Comparison of ENCODE assay signal across 13 cellular contexts in genomic region chr5:124511791-124512190, GRCh38.
DNase-seq lines count a peak whose midpoint lies in the region; ATAC-seq lines count a peak whose summit lies in the region.
"Had no signal": no experiment of that assay in that cellular context is flagged by ENCODE, and none has a peak within 500 bp of the region (broad histone marks: within the 10 kb centered on the region; RNA-seq: fewer than 3 reads in every experiment).

No MANE protein-coding gene starts in this region.

- ATAC-seq in activated T-cell treated with anti-CD3 and anti-CD28 coated beads, Interleukin-2, amount 50 U/mL, for 4 hours: no peak
- ATAC-seq in HG02840 (IDR thresholded peaks at IDR 0.05; ENCODE audit: low FRiP score, unreplicated experiment): no peak
- no peak for ATAC-seq in HG02759 (IDR thresholded peaks at IDR 0.05; ENCODE audit: unreplicated experiment)
- ATAC-seq: GM12878, HepG2 had no signal

- H3K4me3 Mint-ChIP-seq in activated T-cell treated with anti-CD3 and anti-CD28 coated beads, Interleukin-2, amount 50 U/mL, for 4 hours: no peak overlapping the region
- H3K4me3 Mint-ChIP-seq: CD4-positive, alpha-beta memory T cell had no signal

- H3K27me3 ChIP-seq in MG63 (no peaks in the 10 kb centered on the region), H7 (ENCODE audit: control insufficient read depth, insufficient read depth, low read length) (no peaks in the 10 kb centered on the region; the same call in 1 of the 2 replicates)
- H3K27me3 ChIP-seq: BE2C had no signal

- H3K36me3 Mint-ChIP-seq in activated T-cell treated with anti-CD3 and anti-CD28 coated beads, Interleukin-2, amount 50 U/mL, for 4 hours (ENCODE audit: insufficient read depth): no peaks in the 10 kb centered on the region
- H3K36me3 Mint-ChIP-seq: CD4-positive, alpha-beta memory T cell had no signal

- no peaks in the 10 kb centered on the region for H3K9me3 Mint-ChIP-seq in activated T-cell treated with anti-CD3 and anti-CD28 coated beads, Interleukin-2, amount 50 U/mL, for 4 hours

- no peaks in the 10 kb centered on the region for H3K4me1 Mint-ChIP-seq in activated T-cell treated with anti-CD3 and anti-CD28 coated beads, Interleukin-2, amount 50 U/mL, for 4 hours (ENCODE audit: low read depth)
- H3K4me1 Mint-ChIP-seq: CD4-positive, alpha-beta memory T cell had no signal

- H3K27me3 Mint-ChIP-seq in activated T-cell treated with anti-CD3 and anti-CD28 coated beads, Interleukin-2, amount 50 U/mL, for 4 hours (ENCODE audit: low read depth): no peaks in the 10 kb centered on the region
- H3K27me3 Mint-ChIP-seq: CD4-positive, alpha-beta memory T cell had no signal

- DNase-seq in MG63 (peak; percentile 84), cerebellar cortex (ENCODE audit: low spot score) (peak; percentile 50), fibroblast of peridontal ligament (ENCODE audit: extremely low read depth) (peak; percentile 27), H7 (no peak)
- no peak for DNase-seq in activated T-cell treated with anti-CD3 and anti-CD28 coated beads, Interleukin-2, amount 50 U/mL, for 4 hours
- DNase-seq: BE2C; CD4-positive, alpha-beta memory T cell; DMS79 had no signal

- H3K36me3 ChIP-seq in MG63 (no peaks in the 10 kb centered on the region), H7 (replicated peaks; ENCODE audit: control insufficient read depth, insufficient read depth, low read length) (no peaks in the 10 kb centered on the region)
- H3K36me3 ChIP-seq: BE2C, HAP-1 had no signal

- no peaks in the 10 kb centered on the region for H3K9me3 ChIP-seq in MG63
- H3K9me3 ChIP-seq: BE2C, HAP-1 had no signal

- H3K4me3 ChIP-seq in MG63: no peak overlapping the region
- H3K4me3 ChIP-seq in H7 (ENCODE audit: insufficient read depth, low read depth, low read length): no peak overlapping the region
- H3K4me3 ChIP-seq: GM12878, HAP-1 had no signal

Comparison
In these comparisons a context has a peak if more than half of its experiments do, and no peak if none do; other contexts are left out.
1. DNase-seq: peak in MG63 (single experiment), cerebellar cortex (single experiment) and fibroblast of peridontal ligament (single experiment); none in activated T-cell treated with anti-CD3 and anti-CD28 coated beads, Interleukin-2, amount 50 U/mL, for 4 hours (single experiment) and H7 (single experiment).